33 cellular contexts compared by ENCODE assay signal in the genomic region with DNA sequence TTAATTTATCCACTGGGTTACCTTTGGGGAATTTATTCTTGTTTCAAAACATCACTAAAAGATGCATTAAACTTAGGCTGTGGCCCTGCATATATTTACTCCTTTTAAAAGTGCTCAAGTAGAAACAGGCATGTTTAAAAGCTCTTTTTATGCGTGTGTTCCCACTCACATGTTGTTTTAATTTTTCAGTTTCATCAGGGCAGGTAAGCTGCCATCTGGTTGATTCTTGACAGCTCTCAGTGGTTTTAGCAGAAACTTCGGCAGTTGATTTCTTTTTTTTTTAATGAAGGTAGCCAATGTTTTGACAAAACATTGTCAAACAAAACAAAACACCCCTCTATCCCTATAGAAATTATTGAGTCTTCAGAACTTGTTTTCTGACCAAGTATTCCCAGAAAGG.
"Had no signal": no experiment of that assay in that cellular context is flagged by ENCODE, and none has a peak within 500 bp of the region (broad histone marks: within the 10 kb centered on the region; RNA-seq: fewer than 3 reads in every experiment).

No MANE protein-coding gene starts in this region.

- H3K4me3 Mint-ChIP-seq: activated B cell treated with CpG ODN at 0.5 μM for 24 hours; activated CD4-positive, alpha-beta memory T cell treated with anti-CD3 and anti-CD28 coated beads for 36 hours; activated CD4-positive, alpha-beta T cell treated with anti-CD3 and anti-CD28 coated beads, Interleukin-2, amount 10 ng/mL, durations not matched to agents 24 days and 14 days; activated CD8-positive, alpha-beta T cell treated with anti-CD3 and anti-CD28 coated beads for 36 hours; activated naive CD4-positive, alpha-beta T cell treated with anti-CD3 and anti-CD28 coated beads for 36 hours; activated naive CD8-positive, alpha-beta T cell treated with anti-CD3 and anti-CD28 coated beads for 36 hours; activated T-cell treated with anti-CD3 and anti-CD28 coated beads, Interleukin-2, amount 50 U/mL, for 4 hours; activated T-cell treated with anti-CD3 and anti-CD28 coated beads, Interleukin-2, amount 50 U/mL, for 72 hours; activated T-helper 1 cell treated with anti-CD3 and anti-CD28 coated beads, Interleukin-12 subunit alpha, Interleukin-12 subunit beta, Interleukin-2, Interleukin-4 antibody, amounts not matched to agents 30 ng/mL and 10 ng/mL and 1 ng/mL, durations not matched to agents 14 hours and 24 hours and 36 hours; activated T-helper 17 cell treated with anti-CD3 and anti-CD28 coated beads, Interleukin-2, amount 50 U/mL, for 72 hours; T-helper 2 cell treated with Interferon-gamma antibody and Interleukin-4, amounts not matched to agents 5 μg/mL and 100 μg/mL, for 36 hours had no signal

- DNase-seq: activated B cell treated with CpG ODN at 0.5 μM for 24 hours; activated CD4-positive, alpha-beta memory T cell treated with anti-CD3 and anti-CD28 coated beads for 36 hours; activated CD4-positive, alpha-beta T cell treated with anti-CD3 and anti-CD28 coated beads for 4 hours; activated CD4-positive, alpha-beta T cell treated with anti-CD3 and anti-CD28 coated beads, Interleukin-2, amount 10 ng/mL, durations not matched to agents 24 days and 14 days; activated CD4-positive, alpha-beta T cell treated with anti-CD3 and anti-CD28 coated beads, Interleukin-2, amount 50 U/mL, for 1 hour; activated CD4-positive, alpha-beta T cell treated with anti-CD3 and anti-CD28 coated beads, Interleukin-2, amount 50 U/mL, for 4 hours; activated CD4-positive, CD25-positive, alpha-beta regulatory T cell treated with anti-CD3 and anti-CD28 coated beads, Interleukin-2, amount 50 U/mL, for 72 hours; activated CD8-positive, alpha-beta memory T cell treated with anti-CD3 and anti-CD28 coated beads, Interleukin-2, amount 50 U/mL, for 4 hours; activated CD8-positive, alpha-beta T cell treated with anti-CD3 and anti-CD28 coated beads for 36 hours; activated effector memory CD4-positive, alpha-beta T cell treated with anti-CD3 and anti-CD28 coated beads, Interleukin-2, amount 50 U/mL, for 16 hours; activated gamma-delta T cell treated with Interleukin-2 at 50 U/mL for 16 hours; activated naive CD4-positive, alpha-beta T cell; activated naive CD4-positive, alpha-beta T cell treated with anti-CD3 and anti-CD28 coated beads for 36 hours; activated naive CD4-positive, alpha-beta T cell treated with anti-CD3 and anti-CD28 coated beads, Interleukin-2, amount 50 U/mL, for 16 hours; activated naive CD8-positive, alpha-beta T cell treated with anti-CD3 and anti-CD28 coated beads for 36 hours; activated T-cell treated with anti-CD3 and anti-CD28 coated beads for 4 hours; activated T-cell treated with anti-CD3 and anti-CD28 coated beads, Interleukin-2, amount 50 U/mL, for 1 hour; activated T-cell treated with anti-CD3 and anti-CD28 coated beads, Interleukin-2, amount 50 U/mL, for 4 hours; activated T-cell treated with anti-CD3 and anti-CD28 coated beads, Interleukin-2, amount 50 U/mL, for 72 hours; adrenal gland; amniotic stem cell; aorta; body of pancreas; brain microvascular endothelial cell; central memory CD4-positive, alpha-beta T cell; T-helper 2 cell; T-helper 9 cell had no signal

- H3K4me1 ChIP-seq: adrenal gland, body of pancreas, breast epithelium had no signal

- H3K27ac Mint-ChIP-seq: activated B cell treated with CpG ODN at 0.5 μM for 24 hours; activated CD4-positive, alpha-beta memory T cell treated with anti-CD3 and anti-CD28 coated beads for 36 hours; activated CD4-positive, alpha-beta T cell treated with anti-CD3 and anti-CD28 coated beads, Interleukin-2, amount 10 ng/mL, durations not matched to agents 24 days and 14 days; activated CD8-positive, alpha-beta T cell treated with anti-CD3 and anti-CD28 coated beads for 36 hours; activated naive CD4-positive, alpha-beta T cell treated with anti-CD3 and anti-CD28 coated beads for 36 hours; activated naive CD4-positive, alpha-beta T cell treated with anti-CD3 and anti-CD28 coated beads, Interleukin-2, amount 50 U/mL, for 72 hours; activated naive CD8-positive, alpha-beta T cell treated with anti-CD3 and anti-CD28 coated beads for 36 hours; activated T-cell treated with anti-CD3 and anti-CD28 coated beads, Interleukin-2, amount 50 U/mL, for 72 hours; activated T-helper 1 cell treated with anti-CD3 and anti-CD28 coated beads, Interleukin-12 subunit alpha, Interleukin-12 subunit beta, Interleukin-2, Interleukin-4 antibody, amounts not matched to agents 30 ng/mL and 10 ng/mL and 1 ng/mL, durations not matched to agents 14 hours and 24 hours and 36 hours; activated T-helper 17 cell treated with anti-CD3 and anti-CD28 coated beads, Interleukin-2, amount 50 U/mL, for 72 hours; T-helper 2 cell treated with Interferon-gamma antibody and Interleukin-4, amounts not matched to agents 5 μg/mL and 100 μg/mL, for 36 hours had no signal

- H3K27me3 ChIP-seq: adrenal gland, body of pancreas, brain microvascular endothelial cell, breast epithelium had no signal

- H3K9me3 ChIP-seq: adrenal gland, body of pancreas, breast epithelium had no signal

- H3K4me1 Mint-ChIP-seq: activated B cell treated with CpG ODN at 0.5 μM for 24 hours; activated CD4-positive, alpha-beta T cell treated with anti-CD3 and anti-CD28 coated beads, Interleukin-2, amount 10 ng/mL, durations not matched to agents 24 days and 14 days; activated naive CD8-positive, alpha-beta T cell treated with anti-CD3 and anti-CD28 coated beads for 36 hours; activated T-helper 17 cell treated with anti-CD3 and anti-CD28 coated beads, Interleukin-2, amount 50 U/mL, for 72 hours had no signal

- H3K27ac ChIP-seq: adrenal gland, body of pancreas, brain microvascular endothelial cell, breast epithelium, VCaP had no signal

- H3K36me3 ChIP-seq: adrenal gland, brain microvascular endothelial cell, breast epithelium had no signal

- H3K4me3 ChIP-seq: adrenal gland, body of pancreas, breast epithelium had no signal

- ATAC-seq: activated CD8-positive, alpha-beta T cell treated with anti-CD3 and anti-CD28 coated beads for 36 hours; activated naive CD4-positive, alpha-beta T cell treated with anti-CD3 and anti-CD28 coated beads, Interleukin-2, amount 50 U/mL, for 72 hours; activated T-cell treated with anti-CD3 and anti-CD28 coated beads, Interleukin-2, amount 50 U/mL, for 4 hours; activated T-cell treated with anti-CD3 and anti-CD28 coated beads, Interleukin-2, amount 50 U/mL, for 72 hours; activated T-helper 17 cell treated with anti-CD3 and anti-CD28 coated beads, Interleukin-2, amount 50 U/mL, for 72 hours; body of pancreas had no signal

- H3K36me3 Mint-ChIP-seq: activated CD4-positive, alpha-beta memory T cell treated with anti-CD3 and anti-CD28 coated beads for 36 hours; activated naive CD4-positive, alpha-beta T cell treated with anti-CD3 and anti-CD28 coated beads, Interleukin-2, amount 50 U/mL, for 72 hours; activated naive CD8-positive, alpha-beta T cell treated with anti-CD3 and anti-CD28 coated beads for 36 hours had no signal

- H3K9me3 Mint-ChIP-seq: activated B cell treated with CpG ODN at 0.5 μM for 24 hours; activated CD8-positive, alpha-beta T cell treated with anti-CD3 and anti-CD28 coated beads for 36 hours; activated naive CD4-positive, alpha-beta T cell treated with anti-CD3 and anti-CD28 coated beads for 36 hours; activated naive CD4-positive, alpha-beta T cell treated with anti-CD3 and anti-CD28 coated beads, Interleukin-2, amount 50 U/mL, for 72 hours; activated naive CD8-positive, alpha-beta T cell treated with anti-CD3 and anti-CD28 coated beads for 36 hours; activated T-cell treated with anti-CD3 and anti-CD28 coated beads, Interleukin-2, amount 50 U/mL, for 4 hours; activated T-helper 1 cell treated with anti-CD3 and anti-CD28 coated beads, Interleukin-12 subunit alpha, Interleukin-12 subunit beta, Interleukin-2, Interleukin-4 antibody, amounts not matched to agents 30 ng/mL and 10 ng/mL and 1 ng/mL, durations not matched to agents 14 hours and 24 hours and 36 hours; activated T-helper 17 cell treated with anti-CD3 and anti-CD28 coated beads, Interleukin-2, amount 50 U/mL, for 72 hours; T-helper 2 cell treated with Interferon-gamma antibody and Interleukin-4, amounts not matched to agents 5 μg/mL and 100 μg/mL, for 36 hours had no signal

- H3K27me3 Mint-ChIP-seq: activated CD4-positive, alpha-beta T cell treated with anti-CD3 and anti-CD28 coated beads, Interleukin-2, amount 10 ng/mL, durations not matched to agents 24 days and 14 days had no signal
